ENCODE assay signal across 9 cellular contexts in genomic region chr16:11201498-11202259, GRCh38. TPM values are rescaled to one million over a fixed set of nuclear protein-coding genes. Genes with fewer than 3 reads are reported as not detected.
DNase-seq lines count a peak whose midpoint lies in the region; ATAC-seq, FAIRE-seq and TF ChIP-seq lines count a peak whose summit lies in the region.
"Had no signal": no experiment of that assay in that cellular context is flagged by ENCODE, and none has a peak within 500 bp of the region (broad histone marks: within the 10 kb centered on the region; RNA-seq: fewer than 3 reads in every experiment).

No MANE protein-coding gene starts in this region.

- in situ Hi-C loops in KBM-7 (cut with MboI; ENCODE audit: low pct_unique_long_range_greater_than_20kb, low sequenced_read_pairs), result no loop called here

- POLR2A ChIA-PET in GM10248 (lab: Yijun Ruan, JAX), result interaction anchor here (0.6 kb wide), 1 partner anchor 107 kb away, joined by 3 read pairs; no protein-coding TSS in a partner anchor

- no peak for FAIRE-seq in kidney (lab: Jason Lieb, UNC)

- H3K27me3 ChIP-seq in adrenal gland, result no peaks in the 10 kb centered on the region
- H3K27me3 ChIP-seq in mesenchymal stem cell (ENCODE audit: control insufficient read depth in 1 of 2, insufficient read depth in 1 of 2, low read length in 2 of 2), result peaks cover 0 to 3% of the 10 kb centered on the region in 2 experiments
- H3K27me3 ChIP-seq: gastroesophageal sphincter had no signal

- H2BK5ac ChIP-seq in mesenchymal stem cell (ENCODE audit: low read depth, low read length, poor library complexity, severe bottlenecking), result no peak overlapping the region

- WGBS in adrenal gland, 4 donors, result 24 to 48% (median 42%) methylated on average over 6 to 15 of the region's 15 CpGs
- WGBS in mesenchymal stem cell, result 14% methylated on average over 12 of the region's 15 CpGs

- H2AFZ ChIP-seq in mesenchymal stem cell (ENCODE audit: low read depth, low read length), result no peak overlapping the region

- H3K23ac ChIP-seq in mesenchymal stem cell (ENCODE audit: low read length in 2 of 2), result no peak overlapping the region

- no peaks in the 10 kb centered on the region for H3K9me3 ChIP-seq in adrenal gland (replicated peaks in 1 of 3)
- no peaks in the 10 kb centered on the region for H3K9me3 ChIP-seq in mesenchymal stem cell (ENCODE audit: control insufficient read depth, low read length)
- H3K9me3 ChIP-seq in kidney (ENCODE audit: control insufficient read depth in 1 of 2, low read length in 2 of 2), result no peaks in the 10 kb centered on the region
- H3K9me3 ChIP-seq: gastroesophageal sphincter had no signal

- peak overlapping the region; percentile 54 to 71 for H3K4ac ChIP-seq in mesenchymal stem cell (ENCODE audit: low read depth in 1 of 2, low read length in 2 of 2)

- H3K14ac ChIP-seq in mesenchymal stem cell (ENCODE audit: low read length in 2 of 2), result peak overlapping the region in 1 of 2 experiments; percentile 77

- peak overlapping the region; percentile 89 for H4K91ac ChIP-seq in mesenchymal stem cell (ENCODE audit: low read length)

- H3K27ac ChIP-seq in adrenal gland (peak overlapping the region in 2 of 5 donors; percentile 15 to 29), mesenchymal stem cell (ENCODE audit: low read length, poor library complexity, severe bottlenecking) (peak overlapping the region; percentile 59), kidney (ENCODE audit: low read depth in 2 of 2, low read length in 2 of 2) (no peak overlapping the region)
- H3K27ac ChIP-seq: gastroesophageal sphincter had no signal

- peak overlapping the region; percentile 37 to 56 for H3K18ac ChIP-seq in mesenchymal stem cell (ENCODE audit: low read depth in 1 of 2, low read length in 2 of 2)

- TF ChIP-seq POLR2A in adrenal gland (IDR thresholded peaks at IDR 0.05), result no peak

- H3K79me1 ChIP-seq in mesenchymal stem cell (replicated peaks; ENCODE audit: low read length, poor library complexity, severe bottlenecking), result no peaks in the 10 kb centered on the region

- no peak for ATAC-seq in HG03520 (IDR thresholded peaks at IDR 0.05; ENCODE audit: unreplicated experiment)
- ATAC-seq: gastroesophageal sphincter had no signal

- peak overlapping the region; percentile 61 for H3K9ac ChIP-seq in mesenchymal stem cell (ENCODE audit: low read length)
- H3K9ac ChIP-seq in kidney (ENCODE audit: low read length in 2 of 2), result no peak overlapping the region

- peak overlapping the region; percentile 55 for H3K4me2 ChIP-seq in mesenchymal stem cell (ENCODE audit: low read length, poor library complexity, severe bottlenecking)

- CTCF ChIA-PET in GM10248 (lab: Yijun Ruan, JAX), result interaction anchor here (0.8 to 2.3 kb wide), 5 partner anchors 10 to 238 kb away, joined by 3 to 6 read pairs (median 3); partner anchors contain the start of gene SOCS1

- peak overlapping the region; percentile 27 for H2BK120ac ChIP-seq in mesenchymal stem cell (ENCODE audit: low read depth, low read length)

- DNase-seq in Daoy (ENCODE audit: low read depth) (peak; percentile 89), KBM-7 (peak; percentile 67), adrenal gland (peak; percentile 61 to 86 (median 80)), mesenchymal stem cell (peak; percentile 94), cerebellar cortex (ENCODE audit: low spot score) (no peak), GM10248 (ENCODE audit: extremely low spot score) (no peak), kidney (no peak)

- no peak for TF ChIP-seq CTCF in adrenal gland (IDR thresholded peaks at IDR 0.05)
- TF ChIP-seq CTCF in GM10248 (IDR thresholded peaks at IDR 0.05; ENCODE audit: control extremely low read depth, extremely low read depth, low read depth, missing control alignments), result no peak
- no peak for TF ChIP-seq CTCF in kidney (IDR thresholded peaks at IDR 0.05; ENCODE audit: borderline replicate concordance, extremely low read depth, insufficient read depth)

- H3K4me1 ChIP-seq in adrenal gland (replicated peaks in 1 of 2), result peaks cover 0 to 12% of the 10 kb centered on the region in 2 donors
- H3K4me1 ChIP-seq in mesenchymal stem cell (ENCODE audit: control insufficient read depth, insufficient read depth, low read depth, low read length), result peaks cover 38% of the 10 kb centered on the region
- H3K4me1 ChIP-seq in kidney (ENCODE audit: control insufficient read depth in 1 of 2, insufficient read depth in 1 of 2, low read depth in 1 of 2, low read length in 2 of 2), result peaks cover 0 to 3% of the 10 kb centered on the region in 2 donors

- H2BK15ac ChIP-seq in mesenchymal stem cell (ENCODE audit: low read depth, poor library complexity, severe bottlenecking), result peak overlapping the region; percentile 23

- H3K4me3 ChIP-seq in adrenal gland, result no peak overlapping the region
- H3K4me3 ChIP-seq in mesenchymal stem cell (ENCODE audit: insufficient read depth in 1 of 2, low read depth in 1 of 2, low read length in 2 of 2), result peak overlapping the region in 1 of 2 experiments; percentile 58
- H3K4me3 ChIP-seq in kidney (ENCODE audit: low read length in 2 of 2), result no peak overlapping the region
- H3K4me3 ChIP-seq: gastroesophageal sphincter had no signal

- H2AK5ac ChIP-seq in mesenchymal stem cell (ENCODE audit: low read length, severe bottlenecking), result peak overlapping the region; percentile 68

- H4K8ac ChIP-seq in mesenchymal stem cell (ENCODE audit: low read length), result peak overlapping the region; percentile 73

- intact Hi-C loops in adrenal gland (cut with DNase I) (no loop called here), kidney (cut with DNase I) (no loop called here)

- peak overlapping the region; percentile 79 to 94 for H2BK12ac ChIP-seq in mesenchymal stem cell (ENCODE audit: low read length in 2 of 2)

- no peaks in the 10 kb centered on the region for H3K36me3 ChIP-seq in adrenal gland (replicated peaks in 1 of 2)
- no peaks in the 10 kb centered on the region for H3K36me3 ChIP-seq in mesenchymal stem cell (ENCODE audit: control insufficient read depth in 1 of 2, insufficient read depth in 2 of 2, low read depth in 1 of 2, low read length in 2 of 2)
- H3K36me3 ChIP-seq in kidney (ENCODE audit: control insufficient read depth in 1 of 2, insufficient read depth in 2 of 2, low read length in 2 of 2), result no peaks in the 10 kb centered on the region
- H3K36me3 ChIP-seq: gastroesophageal sphincter had no signal

RNA-seq across cellular contexts. Expression of gene SOCS1, which starts 54.3 kb away (rescaled TPM):
- total RNA-seq in Daoy (2014; rRNA removed; shearing (Covaris generic)), result 1.7 and 2.1 TPM in 2 replicates
- total RNA-seq in adrenal gland (1 to 10 TPM; 1.6 to 8.3 (median 5.1) TPM), kidney (21.8 TPM)
- polyA plus RNA-seq in adrenal gland (10 to 100 TPM in 1 of 3 donors, 1 to 10 TPM in 1, under 1 TPM in 1; 0.53 to 11.9 (median 6.0) TPM), kidney (ENCODE audit: insufficient read depth, low read depth, low replicate concordance) (10.4 TPM)
- polyA plus RNA-seq in mesenchymal stem cell (2013, experiment 1 of 2), result 22.8 TPM
- polyA plus RNA-seq in mesenchymal stem cell (2013, experiment 2 of 2), result 21.9 TPM

Comparison
In these comparisons a context has a peak if more than half of its experiments do, and no peak if none do; other contexts are left out.
1. DNase-seq: peak in Daoy (single experiment), KBM-7 (single experiment), adrenal gland (7 of 7) and mesenchymal stem cell (single experiment); none in cerebellar cortex (single experiment), GM10248 (single experiment) and kidney (single experiment).